ENCODE assay signal across 10 cellular contexts in genomic region chr17:10059684-10060211, GRCh38.
DNase-seq lines count a peak whose midpoint lies in the region; ATAC-seq, FAIRE-seq and TF ChIP-seq lines count a peak whose summit lies in the region.
"Had no signal": no experiment of that assay in that cellular context is flagged by ENCODE, and none has a peak within 500 bp of the region (broad histone marks: within the 10 kb centered on the region; RNA-seq: fewer than 3 reads in every experiment).

No MANE protein-coding gene starts in this region.

- H4K20me1 ChIP-seq in GM23248 (ENCODE audit: insufficient read depth): no peaks in the 10 kb centered on the region
- no peaks in the 10 kb centered on the region for H4K20me1 ChIP-seq in MM.1S (ENCODE audit: insufficient read depth, low read length)

- no peaks in the 10 kb centered on the region for H3K27me3 ChIP-seq in GM23248 (replicated peaks; ENCODE audit: insufficient read depth)
- peaks cover 24% of the 10 kb centered on the region for H3K27me3 ChIP-seq in MM.1S (replicated peaks; ENCODE audit: insufficient read depth, low read length)
- H3K27me3 ChIP-seq: colonic mucosa, Peyer's patch had no signal

- in situ Hi-C loops in GM23248 (cut with MboI): no loop called here

- H3K4me1 ChIP-seq in GM23248 (ENCODE audit: insufficient read depth) (peaks cover 22% of the 10 kb centered on the region), MM.1S (ENCODE audit: low read length) (peaks cover 10% of the 10 kb centered on the region; the same call in 1 of the 2 replicates)
- H3K4me1 ChIP-seq: colonic mucosa, Peyer's patch had no signal

- H3K4me3 ChIP-seq in GM23248 (no peak overlapping the region), MM.1S (ENCODE audit: low read length) (no peak overlapping the region)
- H3K4me3 ChIP-seq: colonic mucosa, Peyer's patch had no signal

- H2AFZ ChIP-seq in GM23248 (no peak overlapping the region), MM.1S (ENCODE audit: low read length) (no peak overlapping the region)

- WGBS in GM23248 (ENCODE audit: low coverage in 1 of 2, low lambda C conversion rate in 2 of 2, missing lambda C conversion rate in 2 of 2), 2 experiments: 66 to 67% methylated on average over 11 of the region's 11 CpGs

- no peaks in the 10 kb centered on the region; the same call in 1 of the 2 replicates for H3K79me2 ChIP-seq in GM23248 (ENCODE audit: insufficient read depth)
- H3K79me2 ChIP-seq in MM.1S (ENCODE audit: low read length): no peaks in the 10 kb centered on the region

- H3K36me3 ChIP-seq in GM23248 (ENCODE audit: low read depth) (no peaks in the 10 kb centered on the region), MM.1S (replicated peaks; ENCODE audit: insufficient read depth, low read length) (no peaks in the 10 kb centered on the region)
- H3K36me3 ChIP-seq: colonic mucosa, Peyer's patch had no signal

- H3K27ac ChIP-seq in GM23248 (no peak overlapping the region), MM.1S (ENCODE audit: low read length) (no peak overlapping the region)
- H3K27ac ChIP-seq: colonic mucosa had no signal

- H3F3A ChIP-seq in GM23248 (ENCODE audit: insufficient read depth) (0 out of 2 replicates have a peak, but pooled peaks cover 9% of the 10 kb centered on the region), MM.1S (ENCODE audit: insufficient read depth, low read length) (no peaks in the 10 kb centered on the region)

- H3K9me2 ChIP-seq in GM23248 (ENCODE audit: insufficient read depth) (no peaks in the 10 kb centered on the region), MM.1S (replicated peaks; ENCODE audit: insufficient read depth, low read length) (no peaks in the 10 kb centered on the region)

- ATAC-seq in GM21717 (IDR thresholded peaks at IDR 0.05; ENCODE audit: unreplicated experiment): no peak

- H3K9me3 ChIP-seq in GM23248 (ENCODE audit: low read depth): no peaks in the 10 kb centered on the region
- no peaks in the 10 kb centered on the region for H3K9me3 ChIP-seq in MM.1S (replicated peaks; ENCODE audit: insufficient read depth, low read length)
- H3K9me3 ChIP-seq: colonic mucosa had no signal

- FAIRE-seq in GM18507 (lab: Jason Lieb, UNC): peak; percentile 97

- H3K4me2 ChIP-seq in GM23248 (ENCODE audit: unreplicated experiment): no peak overlapping the region
- no peak overlapping the region; the same call in 1 of the 2 replicates for H3K4me2 ChIP-seq in MM.1S (ENCODE audit: low read depth, low read length)

- no peak for TF ChIP-seq CTCF in MM.1S (IDR thresholded peaks at IDR 0.05; ENCODE audit: low read length)

- DNase-seq in GM18507 (ENCODE audit: extremely low spot score, insufficient read length, low read depth) (peak; percentile 76), GM23248 (peak; percentile 38), MM.1S (peak; percentile 52), mesenteric fat pad (ENCODE audit: low spot score) (peak; percentile 79), T-helper 2 cell (no peak), COLO668 (lab: John Stamatoyannopoulos, UW; ENCODE audit: unreplicated experiment) (no peak), NCI-H226 (no peak)
- DNase-seq: colonic mucosa had no signal

- H3K9ac ChIP-seq in GM23248 (no peak overlapping the region), MM.1S (ENCODE audit: low read length) (no peak overlapping the region)

Comparison
In these comparisons a context has a peak if more than half of its experiments do, and no peak if none do; other contexts are left out.
1. DNase-seq: peak in GM18507 (single experiment), GM23248 (single experiment), MM.1S (single experiment) and mesenteric fat pad (single experiment); none in T-helper 2 cell (0 of 5), COLO668 (single experiment) and NCI-H226 (single experiment).